Comparison of ENCODE assay signal across 11 cellular contexts in the genomic region with DNA sequence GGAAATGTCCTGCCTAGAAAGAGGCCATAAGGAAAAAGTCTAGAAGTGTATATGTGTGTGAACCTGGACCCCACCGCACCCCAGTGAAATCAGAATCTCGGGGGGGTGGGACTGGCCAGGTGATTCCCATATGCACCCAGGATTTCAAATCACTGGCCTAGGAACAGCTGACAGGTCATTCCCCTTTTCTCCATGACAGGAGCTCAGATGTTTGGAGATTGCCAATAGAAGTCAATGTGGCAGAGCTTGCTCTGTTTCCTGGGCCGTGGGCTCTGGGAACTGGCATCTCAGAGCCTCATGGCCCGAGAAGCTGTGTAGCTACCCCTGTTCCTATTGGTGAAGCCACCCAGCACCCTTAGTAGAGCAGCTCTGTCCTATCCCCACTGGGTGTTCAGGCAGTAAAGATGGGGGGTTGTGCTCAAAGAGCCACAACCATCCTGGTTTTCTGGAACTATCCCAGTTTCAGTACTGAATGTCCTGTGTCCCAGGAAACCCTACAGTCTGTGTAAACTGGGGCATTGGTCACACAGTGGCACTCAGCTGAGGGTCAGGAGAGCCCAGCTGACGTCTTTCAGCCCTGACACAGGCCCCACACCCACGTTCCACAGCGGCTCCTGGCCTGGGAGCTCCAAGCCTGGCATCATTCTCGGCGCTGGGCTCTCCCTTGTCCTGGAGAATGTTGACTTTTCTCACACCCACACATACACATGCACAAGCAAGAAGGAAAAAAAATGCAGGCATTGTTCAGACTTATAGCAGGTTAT. TPM values are rescaled to one million over a fixed set of nuclear protein-coding genes. Genes with fewer than 3 reads are reported as not detected.
DNase-seq lines count a peak whose midpoint lies in the region; TF ChIP-seq lines count a peak whose summit lies in the region.
"Had no signal": no experiment of that assay in that cellular context is flagged by ENCODE, and none has a peak within 500 bp of the region (broad histone marks: within the 10 kb centered on the region; RNA-seq: fewer than 3 reads in every experiment).

No MANE protein-coding gene starts in this region.

- no peak for TF ChIP-seq CTCF in brain microvascular endothelial cell (IDR thresholded peaks at IDR 0.05; ENCODE audit: low read depth, low read length, missing control alignments)

- no peak overlapping the region for H3K27ac ChIP-seq in brain microvascular endothelial cell

- in situ Hi-C loops in brain microvascular endothelial cell (cut with HindIII; ENCODE audit: low pct_ligation_motif_present, low sequenced_read_pairs) = loop anchor here (25.0 kb wide), 1 partner anchor 99 kb away; no protein-coding TSS in a partner anchor

- H3K36me3 ChIP-seq in brain microvascular endothelial cell (replicated peaks) = no peaks in the 10 kb centered on the region

- no peaks in the 10 kb centered on the region for H3K27me3 ChIP-seq in brain microvascular endothelial cell (replicated peaks)

- DNase-seq in DMS79 treated with DMSO at 0.1 percent for 48 hours (lab: John Stamatoyannopoulos, UW) (peak; percentile 69), brain microvascular endothelial cell (peak; percentile 82), hepatic stellate cell (ENCODE audit: low spot score) (peak; percentile 59), skeletal muscle cell (ENCODE audit: low read depth) (peak; percentile 86), putamen (ENCODE audit: low spot score) (no peak), A172 (ENCODE audit: low spot score) (no peak)
- no peak for DNase-seq in stimulated activated CD4-positive, alpha-beta T cell treated with anti-CD3 and anti-CD28 coated beads, Interleukin-4, amount 100 ng/mL, for 1 hour
- DNase-seq in stimulated activated CD4-positive, alpha-beta T cell treated with anti-CD3 and anti-CD28 coated beads, Interleukin-2, amount 100 ng/mL, for 24 hours = no peak
- DNase-seq: activated T-cell treated with anti-CD3 and anti-CD28 coated beads, Interleukin-2, amount 50 U/mL, for 24 hours; SW 1271 had no signal

- H3K4me3 ChIP-seq in brain microvascular endothelial cell (ENCODE audit: low read depth, low read length) (no peak overlapping the region), skeletal muscle cell (ENCODE audit: low read depth, low read length) (no peak overlapping the region)

RNA-seq across cellular contexts. Expression of gene GNLY, which starts 18.9 kb away (rescaled TPM):
- not detected in 2 replicates for total RNA-seq in A172 (2014; rRNA removed; shearing (Covaris generic))
- total RNA-seq: HT1080 had no signal

RNA-seq across cellular contexts. Expression of gene ATOH8, which starts 40.8 kb away (rescaled TPM):
- 1.7 and 3.2 TPM in 2 replicates for total RNA-seq in A172 (2014; rRNA removed; shearing (Covaris generic))

RNA-seq across cellular contexts. Expression of gene SFTPB, which starts 45.0 kb away (rescaled TPM):
- total RNA-seq in A172 (2014; rRNA removed; shearing (Covaris generic)) = not detected in 2 replicates
- total RNA-seq: HT1080 had no signal

Comparison
In these comparisons a context has a peak if more than half of its experiments do, and no peak if none do; other contexts are left out.
1. DNase-seq: peak in DMS79 treated with DMSO at 0.1 percent for 48 hours (single experiment), brain microvascular endothelial cell (single experiment), hepatic stellate cell (single experiment) and skeletal muscle cell (single experiment); none in stimulated activated CD4-positive, alpha-beta T cell treated with anti-CD3 and anti-CD28 coated beads, Interleukin-4, amount 100 ng/mL, for 1 hour (single experiment), stimulated activated CD4-positive, alpha-beta T cell treated with anti-CD3 and anti-CD28 coated beads, Interleukin-2, amount 100 ng/mL, for 24 hours (0 of 2), putamen (single experiment) and A172 (single experiment).